13 cellular contexts compared by ENCODE assay signal in genomic region chr11:29018631-29019030, GRCh38.
DNase-seq lines count a peak whose midpoint lies in the region; ATAC-seq, FAIRE-seq and TF ChIP-seq lines count a peak whose summit lies in the region.
"Had no signal": no experiment of that assay in that cellular context is flagged by ENCODE, and none has a peak within 500 bp of the region (broad histone marks: within the 10 kb centered on the region; RNA-seq: fewer than 3 reads in every experiment).

No MANE protein-coding gene starts in this region.

- H3K36me3 Mint-ChIP-seq in HFFc6 (ENCODE audit: low read depth) (peaks cover 5% of the 10 kb centered on the region; the same call in 1 of the 2 replicates), astrocyte (ENCODE audit: low read depth, unreplicated experiment) (no peaks in the 10 kb centered on the region)
- H3K36me3 Mint-ChIP-seq: naive thymus-derived CD4-positive, alpha-beta T cell had no signal

- H3K27me3 Mint-ChIP-seq in HFFc6 (ENCODE audit: insufficient read depth) (peaks cover 1% of the 10 kb centered on the region), astrocyte (ENCODE audit: low read depth, unreplicated experiment) (no peaks in the 10 kb centered on the region)
- H3K27me3 Mint-ChIP-seq: naive thymus-derived CD4-positive, alpha-beta T cell had no signal

- H3K4me3 Mint-ChIP-seq in HFFc6 (peak overlapping the region; percentile 60), astrocyte (ENCODE audit: unreplicated experiment) (no peak overlapping the region)
- H3K4me3 Mint-ChIP-seq: activated T-cell treated with anti-CD3 and anti-CD28 coated beads, Interleukin-2, amount 50 U/mL, for 4 hours; naive thymus-derived CD4-positive, alpha-beta T cell had no signal

- H3K4me1 ChIP-seq in A673 (ENCODE audit: insufficient read depth, low read length, poor library complexity, severe bottlenecking) (no peaks in the 10 kb centered on the region), astrocyte (ENCODE audit: insufficient read depth, low read length) (peaks cover 10% of the 10 kb centered on the region), hepatocyte (ENCODE audit: insufficient read depth) (no peaks in the 10 kb centered on the region)
- H3K4me1 ChIP-seq: BLaER1 had no signal

- no peaks in the 10 kb centered on the region for H3K27me3 ChIP-seq in A673 (replicated peaks; ENCODE audit: insufficient read depth, low read depth, low read length, poor library complexity)
- no peaks in the 10 kb centered on the region for H3K27me3 ChIP-seq in astrocyte (ENCODE audit: insufficient read depth, low read length)
- H3K27me3 ChIP-seq in hepatocyte, result no peaks in the 10 kb centered on the region
- H3K27me3 ChIP-seq: BLaER1 had no signal

- no peak overlapping the region for H2AFZ ChIP-seq in astrocyte (ENCODE audit: low read depth, low read length)
- H2AFZ ChIP-seq in hepatocyte, result peak overlapping the region; percentile 25

- POLR2A ChIA-PET in A673 (lab: Charles Lee; ENCODE audit: low non-redundant PET), result no interaction called here

- intact Hi-C loops in A673 (cut with micrococcal nuclease; ENCODE audit: unreplicated experiment), result loop anchor here (5.0 kb wide), 2 partner anchors 314 to 316 kb away; no protein-coding TSS in a partner anchor

- CTCF ChIA-PET in A673 (lab: Charles Lee), result interaction anchor here (2.1 kb wide), 1 partner anchor 141 kb away, joined by 9 read pairs; no protein-coding TSS in a partner anchor

- BruUV-seq in A673 (replicated peaks; lab: Mats Ljungman, UMichigan), result no TSS peak

- H3K79me2 ChIP-seq in astrocyte (ENCODE audit: insufficient read depth, low read length), result no peaks in the 10 kb centered on the region
- no peaks in the 10 kb centered on the region for H3K79me2 ChIP-seq in hepatocyte

- TF ChIP-seq CTCF in A673 (conservative IDR thresholded peaks at IDR 0.05; ENCODE audit: low read depth, low read length) (no peak; the same call in 1 of the 2 replicates), HFFc6 (IDR thresholded peaks at IDR 0.05) (peak; percentile 53), astrocyte (IDR thresholded peaks at IDR 0.05; ENCODE audit: insufficient read depth, low read depth, low read length) (no peak), hepatocyte (IDR thresholded peaks at IDR 0.05; ENCODE audit: poor library complexity) (no peak)

- H3K4me1 Mint-ChIP-seq in HFFc6 (ENCODE audit: low read depth), result peaks cover 58% of the 10 kb centered on the region
- H3K4me1 Mint-ChIP-seq in astrocyte (ENCODE audit: low read depth, unreplicated experiment), result peaks cover 17% of the 10 kb centered on the region
- H3K4me1 Mint-ChIP-seq: naive thymus-derived CD4-positive, alpha-beta T cell had no signal

- H3K9me3 ChIP-seq in A673 (ENCODE audit: low read depth, low read length, poor library complexity, severe bottlenecking), result no peaks in the 10 kb centered on the region
- H3K9me3 ChIP-seq in astrocyte (ENCODE audit: insufficient read depth, low read depth, low read length), result no peaks in the 10 kb centered on the region
- H3K9me3 ChIP-seq in hepatocyte (ENCODE audit: low read depth), result no peaks in the 10 kb centered on the region
- H3K9me3 ChIP-seq: BLaER1 had no signal

- H3K27ac ChIP-seq in A673 (ENCODE audit: low read depth, low read length, poor library complexity, severe bottlenecking), result no peak overlapping the region
- H3K27ac ChIP-seq in astrocyte (ENCODE audit: low read depth, low read length), result peak overlapping the region; percentile 74
- H3K27ac ChIP-seq in hepatocyte, result no peak overlapping the region
- H3K27ac ChIP-seq: BLaER1, HL-60 had no signal

- H3K4me3 ChIP-seq in A673 (ENCODE audit: low read depth, low read length, poor library complexity, severe bottlenecking) (no peak overlapping the region), astrocyte (ENCODE audit: insufficient read depth, low read depth, low read length) (no peak overlapping the region), hepatocyte (no peak overlapping the region)
- H3K4me3 ChIP-seq: BLaER1 had no signal

- H3K27ac Mint-ChIP-seq in HFFc6 (peak overlapping the region; percentile 80), astrocyte (ENCODE audit: unreplicated experiment) (peak overlapping the region; percentile 91)
- H3K27ac Mint-ChIP-seq: naive thymus-derived CD4-positive, alpha-beta T cell had no signal

- H4K20me1 ChIP-seq in astrocyte (ENCODE audit: insufficient read depth, low read length) (no peaks in the 10 kb centered on the region), hepatocyte (ENCODE audit: insufficient read depth, poor library complexity, severe bottlenecking) (no peaks in the 10 kb centered on the region)
- H4K20me1 ChIP-seq: BLaER1 had no signal

- H3K9me3 Mint-ChIP-seq in HFFc6 (0 out of 2 replicates have a peak, but pooled peaks cover 3% of the 10 kb centered on the region), astrocyte (ENCODE audit: unreplicated experiment) (peaks cover 2% of the 10 kb centered on the region)

- H3K36me3 ChIP-seq in A673 (ENCODE audit: insufficient read depth, low read length, poor library complexity, severe bottlenecking), result no peaks in the 10 kb centered on the region
- H3K36me3 ChIP-seq in astrocyte (ENCODE audit: insufficient read depth, low read length), result no peaks in the 10 kb centered on the region
- no peaks in the 10 kb centered on the region for H3K36me3 ChIP-seq in hepatocyte (replicated peaks; ENCODE audit: insufficient read depth, low read depth)
- H3K36me3 ChIP-seq: BLaER1 had no signal

- no peaks in the 10 kb centered on the region for H3K9me2 ChIP-seq in hepatocyte (replicated peaks; ENCODE audit: insufficient read depth)

- H3K4me2 ChIP-seq in astrocyte (ENCODE audit: low read length), result peak overlapping the region; percentile 43
- no peak overlapping the region for H3K4me2 ChIP-seq in hepatocyte
- H3K4me2 ChIP-seq: BLaER1 had no signal

- peak; percentile 99 for FAIRE-seq in astrocyte (lab: Jason Lieb, UNC)

- 27% methylated on average over 2 of the region's 2 CpGs for WGBS in hepatocyte (ENCODE audit: low lambda C conversion rate, missing lambda C conversion rate)

- DNase-seq in A673 (ENCODE audit: low spot score), result peak; percentile 69
- peak; percentile 86 for DNase-seq in HFFc6
- peak; percentile 95 for DNase-seq in astrocyte (ENCODE audit: low read depth)
- no peak for DNase-seq in hepatocyte (ENCODE audit: low spot score)
- DNase-seq in hypothalamus (lab: John Stamatoyannopoulos, UW), result no peak
- DNase-seq in NCI-H146 (lab: John Stamatoyannopoulos, UW), result no peak
- no peak for DNase-seq in NCI-H748 (lab: John Stamatoyannopoulos, UW; ENCODE audit: unreplicated experiment)
- DNase-seq: activated T-cell treated with anti-CD3 and anti-CD28 coated beads, Interleukin-2, amount 50 U/mL, for 4 hours; naive thymus-derived CD4-positive, alpha-beta T cell; NCI-H1105 treated with DMSO at 0.1 percent for 48 hours had no signal

- peak overlapping the region; percentile 45 for H3K9ac ChIP-seq in astrocyte (ENCODE audit: low read length)
- H3K9ac ChIP-seq: BLaER1 had no signal

- ATAC-seq in GM21529 (IDR thresholded peaks at IDR 0.05; ENCODE audit: unreplicated experiment), result no peak
- ATAC-seq: activated T-cell treated with anti-CD3 and anti-CD28 coated beads, Interleukin-2, amount 50 U/mL, for 4 hours; naive thymus-derived CD4-positive, alpha-beta T cell had no signal

Comparison
In these comparisons a context has a peak if more than half of its experiments do, and no peak if none do; other contexts are left out.
1. DNase-seq: peak in A673 (single experiment), HFFc6 (single experiment) and astrocyte (single experiment); none in hepatocyte (single experiment), hypothalamus (0 of 51), NCI-H146 (single experiment) and NCI-H748 (single experiment).